Comparison of ENCODE assay signal across 26 cellular contexts in the genomic region with DNA sequence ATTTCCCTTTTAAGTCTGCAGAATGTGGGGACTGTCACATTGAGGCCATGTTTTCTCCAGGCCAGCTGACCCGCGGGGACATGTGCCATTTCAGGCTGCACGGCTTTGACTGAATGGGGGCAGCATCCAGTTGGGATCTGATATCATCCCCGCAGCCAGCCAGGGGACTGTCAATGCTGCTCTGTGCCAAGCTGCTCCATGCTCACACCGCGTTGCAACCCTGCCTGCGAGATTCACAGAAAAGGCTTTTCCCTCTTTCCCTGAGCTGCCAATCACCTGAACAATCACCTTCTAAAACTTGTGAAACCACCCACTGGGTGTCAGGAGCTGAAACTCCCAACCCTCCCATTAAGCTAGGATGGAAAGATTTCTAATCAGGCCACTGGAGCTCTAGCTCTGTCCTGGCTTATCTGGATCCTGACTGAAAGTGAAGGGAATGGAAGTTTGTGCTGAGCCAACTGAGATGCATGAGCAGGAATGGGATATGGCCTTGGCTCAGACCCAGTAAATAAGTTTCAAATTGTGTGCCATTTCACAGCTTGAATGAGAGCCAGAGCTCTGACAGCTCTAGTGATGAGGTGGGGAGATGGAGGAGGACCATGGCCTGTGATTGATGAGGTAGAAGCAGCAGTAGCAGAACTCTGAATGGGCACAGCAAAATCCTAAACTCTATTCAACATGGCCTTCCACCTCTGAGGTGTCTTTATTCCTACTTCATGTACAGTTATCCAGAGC. TPM values are rescaled to one million over a fixed set of nuclear protein-coding genes. Genes with fewer than 3 reads are reported as not detected.
DNase-seq lines count a peak whose midpoint lies in the region; ATAC-seq, FAIRE-seq and TF ChIP-seq lines count a peak whose summit lies in the region.
"Had no signal": no experiment of that assay in that cellular context is flagged by ENCODE, and none has a peak within 500 bp of the region (broad histone marks: within the 10 kb centered on the region; RNA-seq: fewer than 3 reads in every experiment).

No MANE protein-coding gene starts in this region.

- H3K4me2 ChIP-seq in endothelial cell of umbilical vein (ENCODE audit: insufficient read depth, low read length) = no peak overlapping the region

- no peaks in the 10 kb centered on the region for H3K9me1 ChIP-seq in endothelial cell of umbilical vein (replicated peaks; ENCODE audit: control insufficient read depth, extremely low read depth, insufficient read depth, low read length)

- dilution Hi-C loops in endothelial cell of umbilical vein (cut with MboI; ENCODE audit: extremely low pct_ligation_motif_present, low sequenced_read_pairs) = no loop called here

- intact Hi-C loops in left cardiac atrium (cut with DNase I) = no loop called here
- intact Hi-C loops in endothelial cell of umbilical vein (cut with micrococcal nuclease) = no loop called here

- no peak overlapping the region for H3K27ac Mint-ChIP-seq in naive thymus-derived CD8-positive, alpha-beta T cell
- H3K27ac Mint-ChIP-seq: activated naive CD8-positive, alpha-beta T cell; activated T-helper 1 cell treated with anti-CD3 and anti-CD28 coated beads, Interleukin-12 subunit alpha, Interleukin-12 subunit beta, Interleukin-2, Interleukin-4 antibody, amounts not matched to agents 30 ng/mL and 10 ng/mL and 1 ng/mL, durations not matched to agents 14 hours and 24 hours and 36 hours had no signal

- TF ChIP-seq POLR2A in endothelial cell of umbilical vein (IDR thresholded peaks at IDR 0.05; ENCODE audit: low read depth, low read length) = no peak

- H3K27me3 ChIP-seq in right atrium auricular region (no peaks in the 10 kb centered on the region), endothelial cell of umbilical vein (ENCODE audit: control insufficient read depth in 2 of 2, insufficient read depth in 2 of 2, low read length in 2 of 2) (no peaks in the 10 kb centered on the region)
- H3K27me3 ChIP-seq: brain microvascular endothelial cell, pancreas, Peyer's patch had no signal

- H3K36me3 ChIP-seq in right atrium auricular region (no peaks in the 10 kb centered on the region), endothelial cell of umbilical vein (ENCODE audit: control insufficient read depth in 2 of 2, extremely low read depth in 1 of 2, insufficient read depth in 2 of 2, low read length in 2 of 2) (no peaks in the 10 kb centered on the region)
- H3K36me3 ChIP-seq: brain microvascular endothelial cell, left ventricle myocardium inferior, pancreas, Peyer's patch had no signal

- peaks cover 2 to 9% (median 5%) of the 10 kb centered on the region in 5 donors for H3K27me3 Mint-ChIP-seq in naive thymus-derived CD8-positive, alpha-beta T cell

- H3K36me3 Mint-ChIP-seq in naive thymus-derived CD8-positive, alpha-beta T cell = no peaks in the 10 kb centered on the region
- H3K36me3 Mint-ChIP-seq: activated naive CD8-positive, alpha-beta T cell had no signal

- H3K4me3 Mint-ChIP-seq in naive thymus-derived CD8-positive, alpha-beta T cell = peak overlapping the region in 1 of 10 donors; percentile 30
- H3K4me3 Mint-ChIP-seq: activated naive CD8-positive, alpha-beta T cell; activated T-helper 1 cell treated with anti-CD3 and anti-CD28 coated beads, Interleukin-12 subunit alpha, Interleukin-12 subunit beta, Interleukin-2, Interleukin-4 antibody, amounts not matched to agents 30 ng/mL and 10 ng/mL and 1 ng/mL, durations not matched to agents 14 hours and 24 hours and 36 hours had no signal

- no peak for FAIRE-seq in endothelial cell of umbilical vein (lab: Jason Lieb, UNC)
- FAIRE-seq: H54, pancreas had no signal

- H3K4me3 ChIP-seq in right atrium auricular region = no peak overlapping the region
- H3K4me3 ChIP-seq in endothelial cell of umbilical vein (replicated peaks in 1 of 3; ENCODE audit: insufficient read depth in 1 of 3, low read depth in 1 of 3, low read length in 3 of 3) = no peak overlapping the region
- H3K4me3 ChIP-seq: left ventricle myocardium inferior, mucosa of descending colon, pancreas, Peyer's patch, SK-N-MC, skin epidermis had no signal

- peak overlapping the region; percentile 10 for H2AFZ ChIP-seq in endothelial cell of umbilical vein (ENCODE audit: low read depth, low read length)

- ATAC-seq in left cardiac atrium = peak; percentile 43 to 84
- ATAC-seq in GM21423 (IDR thresholded peaks at IDR 0.05; ENCODE audit: unreplicated experiment) = no peak
- ATAC-seq in naive thymus-derived CD8-positive, alpha-beta T cell = no peak
- no peak for ATAC-seq in omental fat pad (ENCODE audit: low FRiP score)
- ATAC-seq: mucosa of descending colon, pancreas had no signal

- H3K9me3 Mint-ChIP-seq in naive thymus-derived CD8-positive, alpha-beta T cell = peaks cover 0 to 37% (median 10%) of the 10 kb centered on the region in 9 donors
- H3K9me3 Mint-ChIP-seq: activated T-helper 1 cell treated with anti-CD3 and anti-CD28 coated beads, Interleukin-12 subunit alpha, Interleukin-12 subunit beta, Interleukin-2, Interleukin-4 antibody, amounts not matched to agents 30 ng/mL and 10 ng/mL and 1 ng/mL, durations not matched to agents 14 hours and 24 hours and 36 hours had no signal

- CTCF ChIA-PET in endothelial cell of umbilical vein (lab: Charles Lee) = interaction anchor here (0.9 to 1.2 kb wide), 3 partner anchors 11 to 175 kb away, joined by 3 to 5 read pairs (median 4); no protein-coding TSS in a partner anchor

- H3K4me1 ChIP-seq in right atrium auricular region (no peaks in the 10 kb centered on the region), endothelial cell of umbilical vein (ENCODE audit: control insufficient read depth, extremely low read depth, insufficient read depth, low read length) (no peaks in the 10 kb centered on the region)
- H3K4me1 ChIP-seq: left ventricle myocardium inferior, pancreas, Peyer's patch had no signal

- no peaks in the 10 kb centered on the region for H4K20me1 ChIP-seq in endothelial cell of umbilical vein (replicated peaks; ENCODE audit: control insufficient read depth, extremely low read depth, insufficient read depth, low read length)

- TF ChIP-seq CTCF in right atrium auricular region (IDR thresholded peaks at IDR 0.05) (no peak), endothelial cell of umbilical vein (IDR thresholded peaks at IDR 0.05; ENCODE audit: extremely low read depth in 1 of 2, insufficient read depth in 1 of 2, low read depth in 1 of 2, low read length in 2 of 2) (no peak), omental fat pad (IDR thresholded peaks at IDR 0.05) (no peak)

- H3K4me1 Mint-ChIP-seq in naive thymus-derived CD8-positive, alpha-beta T cell = no peaks in the 10 kb centered on the region

- BruUV-seq in endothelial cell of umbilical vein (replicated peaks; lab: Mats Ljungman, UMichigan) = no TSS peak

- DNase-seq in left cardiac atrium = no peak
- no peak for DNase-seq in right atrium auricular region (ENCODE audit: low spot score)
- no peak for DNase-seq in endothelial cell of umbilical vein (ENCODE audit: low read depth, low spot score)
- peak; percentile 17 for DNase-seq in occipital lobe (lab: John Stamatoyannopoulos, UW)
- DNase-seq in NCI-H510A (lab: John Stamatoyannopoulos, UW) = no peak
- DNase-seq in naive thymus-derived CD8-positive, alpha-beta T cell = no peak
- DNase-seq in omental fat pad (ENCODE audit: low spot score) = no peak
- DNase-seq: brain microvascular endothelial cell; dermis blood vessel endothelial cell; GDM1; left ventricle myocardium inferior; mucosa of descending colon; NCI-H1694 treated with DMSO at 0.1 percent for 48 hours; NCI-H2227 treated with DMSO at 0.1 percent for 48 hours; pancreas; Peyer's patch; stimulated activated CD4-positive, alpha-beta T cell treated with anti-CD3 and anti-CD28 coated beads, Interleukin-4, amount 100 ng/mL, for 1 hour; T-helper 9 cell had no signal

- H3K27ac ChIP-seq in right atrium auricular region (no peak overlapping the region), endothelial cell of umbilical vein (ENCODE audit: insufficient read depth, low read depth, low read length) (no peak overlapping the region)
- H3K27ac ChIP-seq: brain microvascular endothelial cell, HL-60, left ventricle myocardium inferior, pancreas, Peyer's patch, SK-N-MC, skin epidermis had no signal

- no peaks in the 10 kb centered on the region for H3K9me3 ChIP-seq in right atrium auricular region
- H3K9me3 ChIP-seq in endothelial cell of umbilical vein (replicated peaks; ENCODE audit: control insufficient read depth, insufficient read depth, low read length) = no peaks in the 10 kb centered on the region
- H3K9me3 ChIP-seq: pancreas, Peyer's patch had no signal

- no peak overlapping the region for H3K9ac ChIP-seq in endothelial cell of umbilical vein (replicated peaks; ENCODE audit: extremely low read depth, insufficient read depth, low read length)

- no peaks in the 10 kb centered on the region for H3K79me2 ChIP-seq in endothelial cell of umbilical vein (ENCODE audit: control insufficient read depth, insufficient read depth, low read length)

- POLR2A ChIA-PET in endothelial cell of umbilical vein (lab: Charles Lee) = no interaction called here
- POLR2A ChIA-PET in naive thymus-derived CD8-positive, alpha-beta T cell (lab: Charles Lee) = no interaction called here

TF ChIP-seq in endothelial cell of umbilical vein, 7 proteins besides CTCF, POLR2A, EP300 and RAD21:
- TF ChIP-seq FOS (IDR thresholded peaks at IDR 0.05; ENCODE audit: borderline replicate concordance, insufficient read depth, low read length) (no peak), GATA2 (IDR thresholded peaks at IDR 0.05; ENCODE audit: insufficient read depth, insufficient read length, low read depth, low read length) (no peak)
- TF ChIP-seq, protein P1, sequence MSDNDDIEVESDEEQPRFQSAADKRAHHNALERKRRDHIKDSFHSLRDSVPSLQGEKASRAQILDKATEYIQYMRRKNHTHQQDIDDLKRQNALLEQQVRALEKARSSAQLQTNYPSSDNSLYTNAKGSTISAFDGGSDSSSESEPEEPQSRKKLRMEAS (IDR thresholded peaks at IDR 0.05; ENCODE audit: insufficient read depth, insufficient read length) = no peak

RNA-seq across cellular contexts. Expression of a gene that starts 34.5 kb away (rescaled TPM):
- total RNA-seq in left cardiac atrium = 1 to 10 TPM; 7.0 to 9.1 TPM
- total RNA-seq in right atrium auricular region = 1 to 10 TPM; 4.4 to 9.0 TPM
- total RNA-seq in endothelial cell of umbilical vein = 4.1 and 4.6 TPM in 2 replicates
- polyA plus RNA-seq in endothelial cell of umbilical vein = 1.2 and 1.3 TPM in 2 replicates
- 0.75 and 0.78 TPM in 2 replicates for polyA plus RNA-seq in endothelial cell of umbilical vein (2011; cell fraction: cytosol; rRNA removed)
- 0.72 and 1.2 TPM in 2 replicates for polyA plus RNA-seq in endothelial cell of umbilical vein (2011; cell fraction: nucleus; rRNA removed)
- 0.11 and 0.33 TPM in 2 replicates for polyA plus RNA-seq in endothelial cell of umbilical vein (2012)
- 3.2 and 3.4 TPM in 2 replicates for polyA minus RNA-seq in endothelial cell of umbilical vein
- polyA minus RNA-seq in endothelial cell of umbilical vein (2011; cell fraction: cytosol; rRNA and poly(A)+ RNA removed) = not detected
- 0.96 and 1.6 TPM in 2 replicates for polyA minus RNA-seq in endothelial cell of umbilical vein (2011; cell fraction: nucleus; rRNA and poly(A)+ RNA removed)
- total RNA-seq in occipital lobe = 0.94 TPM
- not detected for total RNA-seq in naive thymus-derived CD8-positive, alpha-beta T cell
- not detected for polyA plus RNA-seq in naive thymus-derived CD8-positive, alpha-beta T cell
- 10 to 100 TPM in 2 of 4 donors, 1 to 10 TPM in 1, under 1 TPM in 1; 0.74 to 25.2 (median 6.5) TPM for total RNA-seq in omental fat pad
- total RNA-seq: activated T-helper 1 cell treated with anti-CD3 and anti-CD28 coated beads, Interleukin-12 subunit alpha, Interleukin-12 subunit beta, Interleukin-2, Interleukin-4 antibody, amounts not matched to agents 30 ng/mL and 10 ng/mL and 1 ng/mL, durations not matched to agents 14 hours and 24 hours and 36 hours; epithelial cell of proximal tubule had no signal

Comparison
In these comparisons a context has a peak if more than half of its experiments do, and no peak if none do; other contexts are left out.
1. ATAC-seq: peak in left cardiac atrium (2 of 2); none in GM21423 (single experiment), naive thymus-derived CD8-positive, alpha-beta T cell (0 of 2) and omental fat pad (single experiment).